1 cellular context compared by ENCODE assay signal in the genomic region with DNA sequence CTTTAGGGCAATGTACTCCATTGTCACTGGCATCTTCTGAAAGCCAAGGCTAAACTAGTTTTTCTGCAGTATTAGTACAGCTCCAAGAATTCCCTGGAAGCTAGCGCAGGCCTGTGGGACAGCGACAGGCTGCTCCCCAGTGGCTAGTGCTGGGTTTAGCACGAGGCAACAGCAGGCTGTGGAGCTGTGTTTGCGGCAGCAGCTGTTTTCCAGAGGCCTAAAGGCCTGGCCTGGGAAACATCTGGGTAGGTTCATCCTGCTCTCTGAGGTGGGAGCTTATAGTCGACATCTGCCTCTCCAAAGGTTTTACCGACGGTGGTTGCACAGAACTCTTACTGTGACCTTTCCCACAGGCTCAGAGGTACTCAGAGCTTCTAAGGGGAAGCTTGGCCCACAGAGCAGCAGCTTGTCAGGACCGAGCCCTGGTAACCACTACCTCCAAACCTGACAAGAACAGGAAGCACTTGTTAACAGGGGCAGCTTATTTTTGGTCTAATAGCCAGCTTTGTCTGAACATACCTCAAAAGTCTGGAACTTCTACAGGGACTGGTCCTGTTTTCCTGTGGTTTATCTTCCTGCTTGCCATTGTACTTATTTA.
TF ChIP-seq lines count a peak whose summit lies in the region.

No MANE protein-coding gene starts in this region.

TF ChIP-seq in GM23338, 12 proteins besides CTCF, POLR2A, EP300 and RAD21 (continued from another document):
- TF ChIP-seq, protein P1, sequence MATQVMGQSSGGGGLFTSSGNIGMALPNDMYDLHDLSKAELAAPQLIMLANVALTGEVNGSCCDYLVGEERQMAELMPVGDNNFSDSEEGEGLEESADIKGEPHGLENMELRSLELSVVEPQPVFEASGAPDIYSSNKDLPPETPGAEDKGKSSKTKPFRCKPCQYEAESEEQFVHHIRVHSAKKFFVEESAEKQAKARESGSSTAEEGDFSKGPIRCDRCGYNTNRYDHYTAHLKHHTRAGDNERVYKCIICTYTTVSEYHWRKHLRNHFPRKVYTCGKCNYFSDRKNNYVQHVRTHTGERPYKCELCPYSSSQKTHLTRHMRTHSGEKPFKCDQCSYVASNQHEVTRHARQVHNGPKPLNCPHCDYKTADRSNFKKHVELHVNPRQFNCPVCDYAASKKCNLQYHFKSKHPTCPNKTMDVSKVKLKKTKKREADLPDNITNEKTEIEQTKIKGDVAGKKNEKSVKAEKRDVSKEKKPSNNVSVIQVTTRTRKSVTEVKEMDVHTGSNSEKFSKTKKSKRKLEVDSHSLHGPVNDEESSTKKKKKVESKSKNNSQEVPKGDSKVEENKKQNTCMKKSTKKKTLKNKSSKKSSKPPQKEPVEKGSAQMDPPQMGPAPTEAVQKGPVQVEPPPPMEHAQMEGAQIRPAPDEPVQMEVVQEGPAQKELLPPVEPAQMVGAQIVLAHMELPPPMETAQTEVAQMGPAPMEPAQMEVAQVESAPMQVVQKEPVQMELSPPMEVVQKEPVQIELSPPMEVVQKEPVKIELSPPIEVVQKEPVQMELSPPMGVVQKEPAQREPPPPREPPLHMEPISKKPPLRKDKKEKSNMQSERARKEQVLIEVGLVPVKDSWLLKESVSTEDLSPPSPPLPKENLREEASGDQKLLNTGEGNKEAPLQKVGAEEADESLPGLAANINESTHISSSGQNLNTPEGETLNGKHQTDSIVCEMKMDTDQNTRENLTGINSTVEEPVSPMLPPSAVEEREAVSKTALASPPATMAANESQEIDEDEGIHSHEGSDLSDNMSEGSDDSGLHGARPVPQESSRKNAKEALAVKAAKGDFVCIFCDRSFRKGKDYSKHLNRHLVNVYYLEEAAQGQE (IDR thresholded peaks at IDR 0.05; ENCODE audit: unreplicated experiment), result no peak
- TF ChIP-seq CREB1 (CRISPR knock-in tag; IDR thresholded peaks at IDR 0.05; ENCODE audit: low read depth) (no peak), NANOG (IDR thresholded peaks at IDR 0.05; ENCODE audit: borderline replicate concordance) (no peak), POLR2AphosphoS5 (IDR thresholded peaks at IDR 0.05; ENCODE audit: low read depth) (no peak), ZNF331 (CRISPR knock-in tag; IDR thresholded peaks at IDR 0.05; ENCODE audit: low read depth) (no peak), EZH2 (IDR thresholded peaks at IDR 0.05; ENCODE audit: low read depth, unreplicated experiment) (no peak), ZNF114 (CRISPR knock-in tag; IDR thresholded peaks at IDR 0.05) (no peak), JUNB (IDR thresholded peaks at IDR 0.05; ENCODE audit: unreplicated experiment) (no peak), EZH2phosphoT487 (IDR thresholded peaks at IDR 0.05; ENCODE audit: unreplicated experiment) (no peak)
- TF ChIP-seq, protein P2, sequence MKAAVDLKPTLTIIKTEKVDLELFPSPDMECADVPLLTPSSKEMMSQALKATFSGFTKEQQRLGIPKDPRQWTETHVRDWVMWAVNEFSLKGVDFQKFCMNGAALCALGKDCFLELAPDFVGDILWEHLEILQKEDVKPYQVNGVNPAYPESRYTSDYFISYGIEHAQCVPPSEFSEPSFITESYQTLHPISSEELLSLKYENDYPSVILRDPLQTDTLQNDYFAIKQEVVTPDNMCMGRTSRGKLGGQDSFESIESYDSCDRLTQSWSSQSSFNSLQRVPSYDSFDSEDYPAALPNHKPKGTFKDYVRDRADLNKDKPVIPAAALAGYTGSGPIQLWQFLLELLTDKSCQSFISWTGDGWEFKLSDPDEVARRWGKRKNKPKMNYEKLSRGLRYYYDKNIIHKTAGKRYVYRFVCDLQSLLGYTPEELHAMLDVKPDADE (IDR thresholded peaks at IDR 0.05), result no peak
- TF ChIP-seq, protein P3, sequence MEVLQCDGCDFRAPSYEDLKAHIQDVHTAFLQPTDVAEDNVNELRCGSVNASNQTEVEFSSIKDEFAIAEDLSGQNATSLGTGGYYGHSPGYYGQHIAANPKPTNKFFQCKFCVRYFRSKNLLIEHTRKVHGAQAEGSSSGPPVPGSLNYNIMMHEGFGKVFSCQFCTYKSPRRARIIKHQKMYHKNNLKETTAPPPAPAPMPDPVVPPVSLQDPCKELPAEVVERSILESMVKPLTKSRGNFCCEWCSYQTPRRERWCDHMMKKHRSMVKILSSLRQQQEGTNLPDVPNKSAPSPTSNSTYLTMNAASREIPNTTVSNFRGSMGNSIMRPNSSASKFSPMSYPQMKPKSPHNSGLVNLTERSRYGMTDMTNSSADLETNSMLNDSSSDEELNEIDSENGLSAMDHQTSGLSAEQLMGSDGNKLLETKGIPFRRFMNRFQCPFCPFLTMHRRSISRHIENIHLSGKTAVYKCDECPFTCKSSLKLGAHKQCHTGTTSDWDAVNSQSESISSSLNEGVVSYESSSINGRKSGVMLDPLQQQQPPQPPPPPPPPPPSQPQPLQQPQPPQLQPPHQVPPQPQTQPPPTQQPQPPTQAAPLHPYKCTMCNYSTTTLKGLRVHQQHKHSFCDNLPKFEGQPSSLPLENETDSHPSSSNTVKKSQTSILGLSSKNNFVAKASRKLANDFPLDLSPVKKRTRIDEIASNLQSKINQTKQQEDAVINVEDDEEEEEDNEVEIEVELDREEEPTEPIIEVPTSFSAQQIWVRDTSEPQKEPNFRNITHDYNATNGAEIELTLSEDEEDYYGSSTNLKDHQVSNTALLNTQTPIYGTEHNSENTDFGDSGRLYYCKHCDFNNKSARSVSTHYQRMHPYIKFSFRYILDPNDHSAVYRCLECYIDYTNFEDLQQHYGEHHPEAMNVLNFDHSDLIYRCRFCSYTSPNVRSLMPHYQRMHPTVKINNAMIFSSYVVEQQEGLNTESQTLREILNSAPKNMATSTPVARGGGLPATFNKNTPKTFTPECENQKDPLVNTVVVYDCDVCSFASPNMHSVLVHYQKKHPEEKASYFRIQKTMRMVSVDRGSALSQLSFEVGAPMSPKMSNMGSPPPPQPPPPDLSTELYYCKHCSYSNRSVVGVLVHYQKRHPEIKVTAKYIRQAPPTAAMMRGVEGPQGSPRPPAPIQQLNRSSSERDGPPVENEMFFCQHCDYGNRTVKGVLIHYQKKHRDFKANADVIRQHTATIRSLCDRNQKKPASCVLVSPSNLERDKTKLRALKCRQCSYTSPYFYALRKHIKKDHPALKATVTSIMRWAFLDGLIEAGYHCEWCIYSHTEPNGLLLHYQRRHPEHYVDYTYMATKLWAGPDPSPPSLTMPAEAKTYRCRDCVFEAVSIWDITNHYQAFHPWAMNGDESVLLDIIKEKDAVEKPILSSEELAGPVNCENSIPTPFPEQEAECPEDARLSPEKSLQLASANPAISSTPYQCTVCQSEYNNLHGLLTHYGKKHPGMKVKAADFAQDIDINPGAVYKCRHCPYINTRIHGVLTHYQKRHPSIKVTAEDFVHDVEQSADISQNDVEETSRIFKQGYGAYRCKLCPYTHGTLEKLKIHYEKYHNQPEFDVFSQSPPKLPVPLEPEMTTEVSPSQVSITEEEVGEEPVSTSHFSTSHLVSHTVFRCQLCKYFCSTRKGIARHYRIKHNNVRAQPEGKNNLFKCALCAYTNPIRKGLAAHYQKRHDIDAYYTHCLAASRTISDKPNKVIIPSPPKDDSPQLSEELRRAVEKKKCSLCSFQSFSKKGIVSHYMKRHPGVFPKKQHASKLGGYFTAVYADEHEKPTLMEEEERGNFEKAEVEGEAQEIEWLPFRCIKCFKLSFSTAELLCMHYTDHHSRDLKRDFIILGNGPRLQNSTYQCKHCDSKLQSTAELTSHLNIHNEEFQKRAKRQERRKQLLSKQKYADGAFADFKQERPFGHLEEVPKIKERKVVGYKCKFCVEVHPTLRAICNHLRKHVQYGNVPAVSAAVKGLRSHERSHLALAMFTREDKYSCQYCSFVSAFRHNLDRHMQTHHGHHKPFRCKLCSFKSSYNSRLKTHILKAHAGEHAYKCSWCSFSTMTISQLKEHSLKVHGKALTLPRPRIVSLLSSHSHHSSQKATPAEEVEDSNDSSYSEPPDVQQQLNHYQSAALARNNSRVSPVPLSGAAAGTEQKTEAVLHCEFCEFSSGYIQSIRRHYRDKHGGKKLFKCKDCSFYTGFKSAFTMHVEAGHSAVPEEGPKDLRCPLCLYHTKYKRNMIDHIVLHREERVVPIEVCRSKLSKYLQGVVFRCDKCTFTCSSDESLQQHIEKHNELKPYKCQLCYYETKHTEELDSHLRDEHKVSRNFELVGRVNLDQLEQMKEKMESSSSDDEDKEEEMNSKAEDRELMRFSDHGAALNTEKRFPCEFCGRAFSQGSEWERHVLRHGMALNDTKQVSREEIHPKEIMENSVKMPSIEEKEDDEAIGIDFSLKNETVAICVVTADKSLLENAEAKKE (CRISPR knock-in tag; IDR thresholded peaks at IDR 0.05), result no peak
